In genomic region chr11:62390237-62390636, GRCh38 we compare ENCODE assay signal across 21 cellular contexts. TPM values are rescaled to one million over a fixed set of nuclear protein-coding genes. Genes with fewer than 3 reads are reported as not detected.
"Had no signal": no experiment of that assay in that cellular context is flagged by ENCODE, and none has a peak within 500 bp of the region (broad histone marks: within the 10 kb centered on the region; RNA-seq: fewer than 3 reads in every experiment).

No MANE protein-coding gene starts in this region.

- H3K27me3 ChIP-seq: MG63 had no signal

- H3K4me3 ChIP-seq: MG63, SJSA1, SK-N-MC had no signal

- H3K36me3 ChIP-seq: MG63, SJSA1 had no signal

- DNase-seq: Karpas-422, KG1, MG63, NCI-H1092, NCI-H1105 treated with DMSO at 0.1 percent for 48 hours, NCI-H1417 treated with DMSO at 0.1 percent for 48 hours, NCI-H187, NCI-H2029, NCI-H2081 treated with DMSO at 0.1 percent for 48 hours, NCI-H2171 treated with DMSO at 0.1 percent for 48 hours, NCI-H345, NCI-H446 treated with DMSO at 0.1 percent for 48 hours, NCI-H510A treated with DMSO at 0.1 percent for 48 hours, NCI-H526, NCI-H82, Right ventricle myocardium superior, RPMI8226, SIG-M5 had no signal

- H3K27ac ChIP-seq: SJSA1, SK-N-MC had no signal

- H3K9me3 ChIP-seq: MG63, SJSA1 had no signal

RNA-seq across cellular contexts. Expression of gene SCGB1A1, which starts 28.6 kb away (rescaled TPM):
- total RNA-seq: HT-29, Right ventricle myocardium superior, SJSA1 had no signal
